8 cellular contexts compared by ENCODE assay signal in genomic region chr1:2133879-2134215, GRCh38.
DNase-seq lines count a peak whose midpoint lies in the region; ATAC-seq and TF ChIP-seq lines count a peak whose summit lies in the region.

No MANE protein-coding gene starts in this region.

- dilution Hi-C loops in mammary epithelial cell (cut with HindIII; ENCODE audit: low sequenced_read_pairs): loop anchor here (5.0 kb wide), 1 partner anchor 38 kb away; no protein-coding TSS in a partner anchor

- H3K4me1 ChIP-seq in HUES48 (ENCODE audit: control insufficient read depth, insufficient read depth, low read length): peaks cover 15% of the 10 kb centered on the region; the same call in 1 of the 2 replicates
- H3K4me1 ChIP-seq in mammary epithelial cell (ENCODE audit: insufficient read depth, low read length): peaks cover 42% of the 10 kb centered on the region
- peaks cover 24 to 43% of the 10 kb centered on the region in 2 donors for H3K4me1 ChIP-seq in left lung
- H3K4me1 ChIP-seq in subcutaneous abdominal adipose tissue (ENCODE audit: control insufficient read depth in 5 of 5, insufficient read depth in 5 of 5, low read length in 5 of 5): peaks cover 3 to 17% (median 15%) of the 10 kb centered on the region in 5 donors

- ATAC-seq in left lung (no peak), HG03457 (IDR thresholded peaks at IDR 0.05; ENCODE audit: unreplicated experiment) (no peak), GM19452 (IDR thresholded peaks at IDR 0.05; ENCODE audit: unreplicated experiment) (no peak)

- CTCF ChIA-PET in mammary epithelial cell (lab: Charles Lee; ENCODE audit: low non-redundant PET): interaction anchor here (0.6 to 0.9 kb wide), 2 partner anchors 41 to 225 kb away, joined by 3 to 7 read pairs; no protein-coding TSS in a partner anchor

- H2AFZ ChIP-seq in mammary epithelial cell (ENCODE audit: low read depth, low read length): no peak overlapping the region

- no peaks in the 10 kb centered on the region for H4K20me1 ChIP-seq in mammary epithelial cell (ENCODE audit: insufficient read depth, low read length)

- H3K36me3 ChIP-seq in HUES48 (ENCODE audit: control insufficient read depth, insufficient read depth, low read length): 0 out of 2 replicates have a peak, but pooled peaks cover 8% of the 10 kb centered on the region
- H3K36me3 ChIP-seq in mammary epithelial cell (ENCODE audit: insufficient read depth, low read length): no peaks in the 10 kb centered on the region
- H3K36me3 ChIP-seq in left lung: no peaks in the 10 kb centered on the region
- no peaks in the 10 kb centered on the region for H3K36me3 ChIP-seq in subcutaneous abdominal adipose tissue (ENCODE audit: control insufficient read depth in 5 of 5, insufficient read depth in 5 of 5, low read length in 5 of 5)

- H3K4me2 ChIP-seq in mammary epithelial cell (ENCODE audit: insufficient read depth, low read depth, low read length): no peak overlapping the region

- peaks cover 15% of the 10 kb centered on the region for H3K79me2 ChIP-seq in mammary epithelial cell (ENCODE audit: insufficient read depth, low read length)

- in situ Hi-C loops in mammary epithelial cell (cut with MboI; ENCODE audit: low sequenced_read_pairs in 2 of 2): no loop called here

- BruUV-seq in mammary epithelial cell (replicated peaks; lab: Mats Ljungman, UMichigan): no TSS peak

- peak overlapping the region; percentile 50 for H3K4me3 ChIP-seq in HUES48 (ENCODE audit: low read depth, low read length)
- no peak overlapping the region for H3K4me3 ChIP-seq in mammary epithelial cell (replicated peaks in 1 of 3; ENCODE audit: insufficient read depth in 1 of 3, low read depth in 2 of 3, low read length in 3 of 3)
- peak overlapping the region; percentile 17 to 46 for H3K4me3 ChIP-seq in left lung
- peak overlapping the region in 4 of 5 donors; percentile 53 to 70 (median 62) for H3K4me3 ChIP-seq in subcutaneous abdominal adipose tissue (ENCODE audit: low read depth in 1 of 5, low read length in 5 of 5)

- TF ChIP-seq CTCF in mammary epithelial cell (conservative IDR thresholded peaks at IDR 0.05 in 1 of 2, IDR thresholded peaks at IDR 0.05 in 1 of 2; ENCODE audit: extremely low read depth in 1 of 2, insufficient read depth in 1 of 2, low read depth in 1 of 2, low read length in 2 of 2) (no peak), left lung (IDR thresholded peaks at IDR 0.05) (no peak)

- intact Hi-C loops in mammary epithelial cell (cut with micrococcal nuclease): no loop called here
- intact Hi-C loops in left lung (cut with DNase I): no loop called here

- no peaks in the 10 kb centered on the region for H3K27me3 ChIP-seq in HUES48 (ENCODE audit: control insufficient read depth, insufficient read depth, low read length)
- H3K27me3 ChIP-seq in mammary epithelial cell (ENCODE audit: insufficient read depth, low read length): no peaks in the 10 kb centered on the region
- H3K27me3 ChIP-seq in left lung: no peaks in the 10 kb centered on the region
- H3K27me3 ChIP-seq in subcutaneous abdominal adipose tissue (ENCODE audit: control insufficient read depth in 5 of 5, insufficient read depth in 4 of 5, low read length in 5 of 5): peaks cover 3 to 12% (median 5%) of the 10 kb centered on the region in 5 donors

- WGBS in mammary epithelial cell (ENCODE audit: low coverage, missing lambda C conversion rate): no CpG with 5 or more reads among the region's 17 CpGs

- H3K27ac ChIP-seq in HUES48 (ENCODE audit: low read depth, low read length) (peak overlapping the region; percentile 58), mammary epithelial cell (ENCODE audit: insufficient read depth, low read depth, low read length) (peak overlapping the region; percentile 34), left lung (peak overlapping the region; percentile 71 to 90), subcutaneous abdominal adipose tissue (ENCODE audit: low read depth, low read length) (no peak overlapping the region)

- H3K9ac ChIP-seq in HUES48 (ENCODE audit: low read depth, low read length) (peak overlapping the region; percentile 13; the same call in 1 of the 2 replicates), mammary epithelial cell (ENCODE audit: insufficient read depth, low read length) (no peak overlapping the region), subcutaneous abdominal adipose tissue (ENCODE audit: low read length in 5 of 5) (peak overlapping the region in 2 of 5 donors; percentile 59 to 62)

- DNase-seq in mammary epithelial cell (no peak), left lung (peak in 1 of 2 donors; percentile 85), AG08396 (ENCODE audit: low spot score) (no peak), NCI-H2196 treated with DMSO at 0.1 percent for 48 hours (lab: John Stamatoyannopoulos, UW; ENCODE audit: unreplicated experiment) (no peak)

- H3K9me3 ChIP-seq in HUES48 (ENCODE audit: control insufficient read depth, insufficient read depth, low read length) (no peaks in the 10 kb centered on the region), mammary epithelial cell (replicated peaks; ENCODE audit: insufficient read depth, low read length) (no peaks in the 10 kb centered on the region), left lung (no peaks in the 10 kb centered on the region), subcutaneous abdominal adipose tissue (ENCODE audit: control insufficient read depth in 5 of 5, low read length in 5 of 5) (no peaks in the 10 kb centered on the region)

Comparison
In these comparisons a context has a peak if more than half of its experiments do, and no peak if none do; other contexts are left out.
1. H3K4me3 ChIP-seq: peak in HUES48 (single experiment), left lung (2 of 2) and subcutaneous abdominal adipose tissue (4 of 5); none in mammary epithelial cell (0 of 3).